In genomic region chr19:19485161-19485997, GRCh38 we compare ENCODE assay signal across 1 cellular context.
TF ChIP-seq lines count a peak whose summit lies in the region.

No MANE protein-coding gene starts in this region.

TF ChIP-seq in WTC11, 78 proteins besides CTCF, POLR2A, EP300 and RAD21 (continued from another document):
- no peak for TF ChIP-seq ZNF138 (CRISPR knock-in tag; conservative IDR thresholded peaks at IDR 0.05)
- TF ChIP-seq TEAD1 (CRISPR knock-in tag; IDR thresholded peaks at IDR 0.05) = no peak
- no peak for TF ChIP-seq FOXP1 (CRISPR knock-in tag; IDR thresholded peaks at IDR 0.05; ENCODE audit: borderline replicate concordance)
- TF ChIP-seq ZNF396 (CRISPR knock-in tag; IDR thresholded peaks at IDR 0.05; ENCODE audit: borderline replicate concordance) = no peak
- TF ChIP-seq ZNF263 (CRISPR knock-in tag; IDR thresholded peaks at IDR 0.05; ENCODE audit: low read depth) = no peak
